Comparison of ENCODE assay signal across 1 cellular context in the genomic region with DNA sequence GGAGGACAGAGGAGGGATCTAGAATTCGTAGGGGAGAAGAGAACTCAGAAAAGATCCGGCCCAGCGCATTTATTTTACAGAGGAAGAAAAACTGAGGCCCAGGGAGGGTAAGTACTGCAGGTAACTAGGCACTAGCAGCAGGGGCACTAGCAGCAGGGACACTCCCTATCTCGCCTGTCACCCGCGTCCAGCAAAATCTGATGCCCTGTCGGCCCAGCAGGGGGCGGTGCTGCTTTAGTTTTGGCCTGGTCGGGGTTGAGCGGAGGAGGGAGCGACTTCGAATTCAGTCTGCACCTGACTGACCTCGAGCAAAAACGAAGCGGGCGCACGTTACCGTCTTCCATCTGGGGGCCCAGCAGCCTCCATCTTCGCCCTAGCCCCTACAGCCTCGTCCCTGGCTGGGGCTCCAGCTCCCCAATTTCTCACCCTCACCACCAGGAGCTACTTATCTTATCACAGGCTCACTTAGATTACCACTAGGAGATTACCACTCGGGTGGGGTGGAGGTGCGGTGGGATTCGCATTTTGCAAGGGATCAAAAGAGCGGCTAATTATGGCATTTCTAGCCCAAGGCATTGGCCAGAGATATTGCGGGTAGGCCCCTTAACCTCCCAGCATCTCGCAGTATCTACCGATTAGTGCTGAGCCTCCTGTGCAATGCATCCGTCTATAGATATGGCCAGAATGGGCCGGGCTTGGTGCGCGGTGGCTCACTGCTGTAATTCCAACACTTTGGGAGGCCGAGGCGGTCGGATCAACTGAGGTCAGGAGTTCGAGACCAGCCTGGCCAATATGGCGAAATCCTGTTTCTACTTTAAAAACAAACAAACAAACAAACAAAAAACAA.
TF ChIP-seq lines count a peak whose summit lies in the region.

No MANE protein-coding gene starts in this region.

TF ChIP-seq in GM23338, 12 proteins besides CTCF, POLR2A, EP300 and RAD21 (continued from another document):
- TF ChIP-seq ZNF462 (CRISPR knock-in tag; IDR thresholded peaks at IDR 0.05) (no peak), NANOG (IDR thresholded peaks at IDR 0.05; ENCODE audit: borderline replicate concordance) (no peak), POLR2AphosphoS5 (IDR thresholded peaks at IDR 0.05; ENCODE audit: low read depth) (no peak), ZNF331 (CRISPR knock-in tag; IDR thresholded peaks at IDR 0.05; ENCODE audit: low read depth) (no peak), STAT1 (IDR thresholded peaks at IDR 0.05; ENCODE audit: unreplicated experiment) (no peak), EZH2phosphoT487 (IDR thresholded peaks at IDR 0.05; ENCODE audit: unreplicated experiment) (no peak), ETS1 (IDR thresholded peaks at IDR 0.05) (no peak), JUNB (IDR thresholded peaks at IDR 0.05; ENCODE audit: unreplicated experiment) (no peak), CREB1 (CRISPR knock-in tag; IDR thresholded peaks at IDR 0.05; ENCODE audit: low read depth) (no peak), EZH2 (IDR thresholded peaks at IDR 0.05; ENCODE audit: low read depth, unreplicated experiment) (no peak)
